In genomic region chr13:34356686-34357434, GRCh38 we compare ENCODE assay signal across 1 cellular context.
TF ChIP-seq lines count a peak whose summit lies in the region.

No MANE protein-coding gene starts in this region.

TF ChIP-seq in SK-N-SH treated with all-trans-retinoic acid at 6 μM for 48 hours, 23 proteins besides CTCF, POLR2A, EP300 and RAD21 (continued from another document):
- TF ChIP-seq CSRNP3 (CRISPR knock-in tag; IDR thresholded peaks at IDR 0.05) (no peak), SNAI2 (CRISPR knock-in tag; IDR thresholded peaks at IDR 0.05) (no peak), ARNTL (CRISPR knock-in tag; IDR thresholded peaks at IDR 0.05; ENCODE audit: borderline replicate concordance, low read depth) (no peak), POU6F1 (CRISPR knock-in tag; IDR thresholded peaks at IDR 0.05; ENCODE audit: borderline replicate concordance, low read depth) (no peak)
